In genomic region chr10:112666070-112666469, GRCh38 we compare ENCODE assay signal across 17 cellular contexts.
DNase-seq lines count a peak whose midpoint lies in the region; ATAC-seq and TF ChIP-seq lines count a peak whose summit lies in the region.
"Had no signal": no experiment of that assay in that cellular context is flagged by ENCODE, and none has a peak within 500 bp of the region (broad histone marks: within the 10 kb centered on the region; RNA-seq: fewer than 3 reads in every experiment).

No MANE protein-coding gene starts in this region.

- peaks cover 1% of the 10 kb centered on the region for H3K79me1 ChIP-seq in mesenchymal stem cell (replicated peaks; ENCODE audit: low read length, poor library complexity, severe bottlenecking)

- peaks cover 8 to 13% of the 10 kb centered on the region in 2 experiments for H3K36me3 ChIP-seq in SK-N-SH (replicated peaks in 1 of 2; ENCODE audit: control insufficient read depth in 1 of 2, insufficient read depth in 2 of 2, low read length in 1 of 2)
- peaks cover 0 to 22% of the 10 kb centered on the region in 2 experiments for H3K36me3 ChIP-seq in mesenchymal stem cell (ENCODE audit: control insufficient read depth in 1 of 2, insufficient read depth in 2 of 2, low read depth in 1 of 2, low read length in 2 of 2)

- no peak overlapping the region for H2BK5ac ChIP-seq in mesenchymal stem cell (ENCODE audit: low read depth, low read length, poor library complexity, severe bottlenecking)

- H3K9ac ChIP-seq in SK-N-SH: no peak overlapping the region
- H3K9ac ChIP-seq in mesenchymal stem cell (ENCODE audit: low read length): no peak overlapping the region
- H3K9ac ChIP-seq: BLaER1 treated with 17β-estradiol and CSF1 and Interleukin-3, amounts not matched to agents 10 nM and 100 nM had no signal

- no peak for TF ChIP-seq CTCF in SK-N-SH (IDR thresholded peaks at IDR 0.05)

- H3K27me3 ChIP-seq in SK-N-SH (ENCODE audit: insufficient read depth): no peaks in the 10 kb centered on the region
- H3K27me3 ChIP-seq in mesenchymal stem cell (ENCODE audit: control insufficient read depth in 1 of 2, insufficient read depth in 1 of 2, low read length in 2 of 2): no peaks in the 10 kb centered on the region
- H3K27me3 ChIP-seq: BLaER1 treated with 17β-estradiol and CSF1 and Interleukin-3, amounts not matched to agents 10 nM and 100 nM had no signal

- POLR2A ChIA-PET in SK-N-SH (lab: Yijun Ruan, JAX): no interaction called here

- CTCF ChIA-PET in SK-N-SH (lab: Yijun Ruan, JAX): no interaction called here

- H3K4me3 ChIP-seq in SK-N-SH (ENCODE audit: low read depth in 2 of 2, low read length in 1 of 2) (no peak overlapping the region), mesenchymal stem cell (ENCODE audit: insufficient read depth in 1 of 2, low read depth in 1 of 2, low read length in 2 of 2) (no peak overlapping the region)
- H3K4me3 ChIP-seq: BLaER1 treated with 17β-estradiol and CSF1 and Interleukin-3, amounts not matched to agents 10 nM and 100 nM; GM23338 had no signal

- no peak overlapping the region for H3K18ac ChIP-seq in mesenchymal stem cell (ENCODE audit: low read depth in 1 of 2, low read length in 2 of 2)

- no peak overlapping the region for H2AK5ac ChIP-seq in mesenchymal stem cell (ENCODE audit: low read length, severe bottlenecking)

- H3K9me2 ChIP-seq in SK-N-SH: no peaks in the 10 kb centered on the region

- H2BK120ac ChIP-seq in mesenchymal stem cell (ENCODE audit: low read depth, low read length): no peak overlapping the region

- no peak overlapping the region for H2BK12ac ChIP-seq in mesenchymal stem cell (ENCODE audit: low read length in 2 of 2)

- H3K27ac ChIP-seq in SK-N-SH (ENCODE audit: low read depth in 2 of 2, low read length in 1 of 2) (peak overlapping the region in 1 of 2 experiments; percentile 47; a peak in 1 of 4 replicates), mesenchymal stem cell (ENCODE audit: low read length, poor library complexity, severe bottlenecking) (peak overlapping the region; percentile 4)
- H3K27ac ChIP-seq: BLaER1 treated with 17β-estradiol and CSF1 and Interleukin-3, amounts not matched to agents 10 nM and 100 nM had no signal

- H4K91ac ChIP-seq in mesenchymal stem cell (ENCODE audit: low read length): no peak overlapping the region

- H2AFZ ChIP-seq in SK-N-SH (ENCODE audit: low read depth): no peak overlapping the region
- H2AFZ ChIP-seq in mesenchymal stem cell (ENCODE audit: low read depth, low read length): no peak overlapping the region
- H2AFZ ChIP-seq: GM23338 had no signal

- H3K4me1 ChIP-seq in SK-N-SH (ENCODE audit: control insufficient read depth in 1 of 2, insufficient read depth in 2 of 2, low read depth in 1 of 2, low read length in 1 of 2) (no peaks in the 10 kb centered on the region; a peak in 1 of 4 replicates), mesenchymal stem cell (ENCODE audit: control insufficient read depth, insufficient read depth, low read depth, low read length) (no peaks in the 10 kb centered on the region)

- H2BK15ac ChIP-seq in mesenchymal stem cell (ENCODE audit: low read depth, poor library complexity, severe bottlenecking): no peak overlapping the region

- no peaks in the 10 kb centered on the region for H3K79me2 ChIP-seq in SK-N-SH (ENCODE audit: insufficient read depth)

- H3K4ac ChIP-seq in mesenchymal stem cell (ENCODE audit: low read depth in 1 of 2, low read length in 2 of 2): no peak overlapping the region

- no peak for ATAC-seq in HG02759 (IDR thresholded peaks at IDR 0.05; ENCODE audit: unreplicated experiment)
- ATAC-seq: CD8-positive, alpha-beta T cell; GM23338; HCT116; HepG2 had no signal

- H3K4me2 ChIP-seq in SK-N-SH: no peak overlapping the region
- no peak overlapping the region for H3K4me2 ChIP-seq in mesenchymal stem cell (ENCODE audit: low read length, poor library complexity, severe bottlenecking)
- H3K4me2 ChIP-seq: BLaER1 treated with 17β-estradiol and CSF1 and Interleukin-3, amounts not matched to agents 10 nM and 100 nM; GM23338 had no signal

- no peak overlapping the region for H3K14ac ChIP-seq in mesenchymal stem cell (ENCODE audit: low read length in 2 of 2)

- H4K8ac ChIP-seq in mesenchymal stem cell (ENCODE audit: low read length): no peak overlapping the region

- DNase-seq in EH (ENCODE audit: low read depth) (peak; percentile 20), SK-N-SH (no peak), mesenchymal stem cell (no peak), middle frontal gyrus (ENCODE audit: extremely low spot score, low spot score) (no peak), Ammon's horn (ENCODE audit: low spot score) (no peak)
- DNase-seq: Calu3; CD8-positive, alpha-beta T cell; DMS53; H7; HFFc6; Karpas-422; KBM-7 had no signal

- H3K9me3 ChIP-seq in SK-N-SH (no peaks in the 10 kb centered on the region), mesenchymal stem cell (ENCODE audit: control insufficient read depth, low read length) (no peaks in the 10 kb centered on the region)

- TF ChIP-seq RAD21 in SK-N-SH (IDR thresholded peaks at IDR 0.05; ENCODE audit: low read length): no peak

- H3K23ac ChIP-seq in mesenchymal stem cell (ENCODE audit: low read length in 2 of 2): no peak overlapping the region

- H4K20me1 ChIP-seq in SK-N-SH (ENCODE audit: insufficient read depth): no peaks in the 10 kb centered on the region
- H4K20me1 ChIP-seq: BLaER1 treated with 17β-estradiol and CSF1 and Interleukin-3, amounts not matched to agents 10 nM and 100 nM had no signal

- peaks cover 9% of the 10 kb centered on the region for H3F3A ChIP-seq in SK-N-SH (replicated peaks; ENCODE audit: insufficient read depth)

- TF ChIP-seq EP300 in SK-N-SH (IDR thresholded peaks at IDR 0.05; ENCODE audit: borderline replicate concordance in 1 of 2, low read depth in 1 of 2, low read length in 1 of 2): no peak

TF ChIP-seq in SK-N-SH, 30 proteins besides CTCF, POLR2A, EP300 and RAD21:
- TF ChIP-seq ZBTB33 (IDR thresholded peaks at IDR 0.05; ENCODE audit: borderline replicate concordance, low read depth) (no peak), PBX3 (IDR thresholded peaks at IDR 0.05) (peak; percentile 42), TEAD4 (IDR thresholded peaks at IDR 0.05; ENCODE audit: borderline replicate concordance, insufficient read depth) (peak; percentile 37; the same call in 1 of the 2 replicates)
TF ChIP-seq in SK-N-SH: peak in this region for 2.
